11 cellular contexts compared by ENCODE assay signal in the genomic region with DNA sequence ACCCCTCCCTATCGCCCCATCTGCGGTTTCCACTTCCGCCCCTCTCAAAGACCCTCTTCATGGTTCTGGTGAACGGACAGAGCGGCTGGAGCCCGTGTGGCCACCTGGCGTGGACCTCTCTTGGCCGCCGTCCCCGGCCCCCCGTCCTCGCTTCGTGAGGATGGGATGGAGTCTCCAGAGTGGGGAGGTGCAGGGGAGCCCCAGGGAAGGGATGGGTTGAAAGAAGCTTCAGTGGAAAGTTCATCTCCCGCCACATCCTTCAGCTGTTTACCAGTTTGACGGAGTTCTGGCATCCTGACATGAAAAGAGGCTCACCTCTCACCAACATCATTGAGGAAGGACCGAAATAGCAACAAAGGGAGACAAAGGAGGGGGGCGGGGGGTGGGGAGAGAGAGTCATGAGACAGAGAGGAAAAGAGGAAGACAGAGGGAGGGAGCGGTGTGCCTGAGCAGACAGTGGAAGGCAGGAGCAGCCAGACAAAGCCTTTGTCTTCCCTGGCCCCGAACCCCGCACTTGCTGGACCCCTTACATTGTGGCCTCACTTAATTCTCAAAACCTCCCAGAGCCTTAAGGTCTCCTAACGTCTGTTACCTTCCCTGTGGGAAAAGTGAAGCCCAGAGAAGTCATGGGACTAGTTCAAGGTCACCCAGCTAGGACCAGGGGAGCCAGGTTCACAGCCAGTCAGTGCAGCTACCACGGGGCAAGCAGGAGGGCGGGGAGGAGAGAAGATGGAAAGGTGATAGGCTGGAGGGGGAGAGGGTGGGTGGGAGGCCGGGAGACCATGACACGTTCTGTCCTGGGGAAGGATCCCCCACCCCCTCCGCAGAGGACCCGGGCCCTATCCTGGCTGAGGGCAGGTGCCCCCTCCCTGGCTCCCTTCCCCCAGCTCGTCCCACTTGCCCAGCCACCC. TPM values are rescaled to one million over a fixed set of nuclear protein-coding genes. Genes with fewer than 3 reads are reported as not detected.
DNase-seq lines count a peak whose midpoint lies in the region; ATAC-seq and TF ChIP-seq lines count a peak whose summit lies in the region.
"Had no signal": no experiment of that assay in that cellular context is flagged by ENCODE, and none has a peak within 500 bp of the region (broad histone marks: within the 10 kb centered on the region; RNA-seq: fewer than 3 reads in every experiment).

No MANE protein-coding gene starts in this region.

- no peak overlapping the region for H3K27ac Mint-ChIP-seq in neural progenitor cell

- H3K4me3 ChIP-seq in neural progenitor cell (no peak overlapping the region), dorsolateral prefrontal cortex (no peak overlapping the region)
- H3K4me3 ChIP-seq: psoas muscle had no signal

- H3K4me2 ChIP-seq in neural progenitor cell: no peak overlapping the region

- H2AFZ ChIP-seq in neural progenitor cell (replicated peaks): no peak overlapping the region

- H3K36me3 ChIP-seq in KOPT-K1 (ENCODE audit: insufficient read depth, low read length) (no peaks in the 10 kb centered on the region), neural progenitor cell (no peaks in the 10 kb centered on the region)

- H3K4me3 Mint-ChIP-seq in neural progenitor cell: no peak overlapping the region
- H3K4me3 Mint-ChIP-seq: immature natural killer cell had no signal

- no peak for TF ChIP-seq CTCF in neural progenitor cell (IDR thresholded peaks at IDR 0.05)
- TF ChIP-seq CTCF in dorsolateral prefrontal cortex (IDR thresholded peaks at IDR 0.05 in 54 of 56, conservative IDR thresholded peaks at IDR 0.05 in 2 of 56; ENCODE audit: low read depth in 1 of 56, partially characterized antibody in 56 of 56): no peak

- H3K27ac ChIP-seq in KOPT-K1 (ENCODE audit: low read depth, low read length, poor library complexity, severe bottlenecking) (peak overlapping the region; percentile 88), neural progenitor cell (no peak overlapping the region), dorsolateral prefrontal cortex (peak overlapping the region in 2 of 59 donors; percentile 12 to 69)
- H3K27ac ChIP-seq: psoas muscle had no signal

- H4K20me1 ChIP-seq in neural progenitor cell (ENCODE audit: low read depth): no peaks in the 10 kb centered on the region

- no peaks in the 10 kb centered on the region for H3K9me3 Mint-ChIP-seq in neural progenitor cell

- H3K36me3 Mint-ChIP-seq in neural progenitor cell: no peaks in the 10 kb centered on the region
- H3K36me3 Mint-ChIP-seq: immature natural killer cell had no signal

- intact Hi-C loops in left cardiac atrium (cut with DNase I) (no loop called here), dorsolateral prefrontal cortex (cut with DNase I) (no loop called here)

- ATAC-seq in left cardiac atrium (peak; percentile 12 to 25), GM18519 (IDR thresholded peaks at IDR 0.05; ENCODE audit: low FRiP score, unreplicated experiment) (no peak)
- ATAC-seq: HCT116, psoas muscle had no signal

- H3K9me3 ChIP-seq in KOPT-K1 (ENCODE audit: insufficient read depth, low read length, poor library complexity, severe bottlenecking) (no peaks in the 10 kb centered on the region), neural progenitor cell (ENCODE audit: low read depth) (no peaks in the 10 kb centered on the region)
- H3K9me3 ChIP-seq: psoas muscle had no signal

- H3K4me1 ChIP-seq in neural progenitor cell: peaks cover 20% of the 10 kb centered on the region
- H3K4me1 ChIP-seq: psoas muscle had no signal

- no peak overlapping the region for H3K9ac ChIP-seq in neural progenitor cell

- H3K4me1 Mint-ChIP-seq in neural progenitor cell: peaks cover 28% of the 10 kb centered on the region

- no peaks in the 10 kb centered on the region for H3K79me2 ChIP-seq in neural progenitor cell (ENCODE audit: low read depth)

- H3K27me3 Mint-ChIP-seq in neural progenitor cell (ENCODE audit: insufficient read depth, low read depth): peaks cover 20% of the 10 kb centered on the region

- H3K27me3 ChIP-seq in neural progenitor cell (peaks cover 46% of the 10 kb centered on the region), dorsolateral prefrontal cortex (peaks cover 0 to 20% (median 0%) of the 10 kb centered on the region in 45 donors)

- DNase-seq in Ammon's horn (ENCODE audit: low spot score) (peak; percentile 35), left cardiac atrium (no peak), neural progenitor cell (ENCODE audit: low spot score) (no peak), dorsolateral prefrontal cortex (no peak), NCI-H2196 treated with DMSO at 0.1 percent for 48 hours (lab: John Stamatoyannopoulos, UW; ENCODE audit: unreplicated experiment) (no peak)
- peak; percentile 55 for DNase-seq in activated CD4-positive, alpha-beta T cell treated with anti-CD3 and anti-CD28 coated beads, Interleukin-2, amount 50 U/mL, for 1 hour
- DNase-seq: immature natural killer cell, psoas muscle had no signal

- no peaks in the 10 kb centered on the region for H3F3A ChIP-seq in neural progenitor cell (ENCODE audit: low read depth)

RNA-seq across cellular contexts. Expression of a gene that starts 54.9 kb away (rescaled TPM):
- total RNA-seq in left cardiac atrium (1 to 10 TPM in 1 of 2 donors, under 1 TPM in 1; 0.65 to 1.2 TPM), neural progenitor cell (ENCODE audit: low replicate concordance) (not detected in 2 replicates), dorsolateral prefrontal cortex (1 to 10 TPM in 89 of 120 experiments, under 1 TPM in 31; 0.26 to 5.3 (median 1.7) TPM)

Comparison
In these comparisons a context has a peak if more than half of its experiments do, and no peak if none do; other contexts are left out.
1. DNase-seq: peak in Ammon's horn (single experiment) and activated CD4-positive, alpha-beta T cell treated with anti-CD3 and anti-CD28 coated beads, Interleukin-2, amount 50 U/mL, for 1 hour (single experiment); none in left cardiac atrium (single experiment), neural progenitor cell (single experiment), dorsolateral prefrontal cortex (0 of 10) and NCI-H2196 treated with DMSO at 0.1 percent for 48 hours (single experiment).